1 cellular context compared by ENCODE assay signal in genomic region chr16:20874088-20874581, GRCh38.
TF ChIP-seq lines count a peak whose summit lies in the region.

No MANE protein-coding gene starts in this region.

TF ChIP-seq in K562, 482 proteins besides CTCF, POLR2A, EP300 and RAD21:
- TF ChIP-seq KAT2B (IDR thresholded peaks at IDR 0.05; ENCODE audit: low read depth, low read length) (no peak), ZC3H11A (IDR thresholded peaks at IDR 0.05; ENCODE audit: low read depth, low read length) (no peak), ZBTB34 (CRISPR knock-in tag; IDR thresholded peaks at IDR 0.05) (no peak), NKRF (IDR thresholded peaks at IDR 0.05; ENCODE audit: borderline replicate concordance) (no peak), NELFE (IDR thresholded peaks at IDR 0.05; ENCODE audit: insufficient read depth, insufficient read length) (no peak), FOXP1 (CRISPR knock-in tag; IDR thresholded peaks at IDR 0.05) (no peak), TRIM25 (IDR thresholded peaks at IDR 0.05; ENCODE audit: borderline replicate concordance) (no peak), HNRNPK (IDR thresholded peaks at IDR 0.05; ENCODE audit: low read depth, low read length, poor library complexity, severe bottlenecking) (no peak), MCM2 (IDR thresholded peaks at IDR 0.05; ENCODE audit: low read depth) (no peak), DDX20 (tag; IDR thresholded peaks at IDR 0.05; ENCODE audit: low read depth) (no peak), ZBTB11 (CRISPR knock-in tag; IDR thresholded peaks at IDR 0.05) (no peak), ZNF561 (CRISPR knock-in tag; conservative IDR thresholded peaks at IDR 0.05) (no peak), ZNF655 (CRISPR knock-in tag; IDR thresholded peaks at IDR 0.05) (no peak), THAP7 (CRISPR knock-in tag; IDR thresholded peaks at IDR 0.05) (no peak), THRA (IDR thresholded peaks at IDR 0.05) (no peak), ZNF740 (CRISPR knock-in tag; IDR thresholded peaks at IDR 0.05) (no peak), ZNF740 (tag; IDR thresholded peaks at IDR 0.05) (no peak), PATZ1 (CRISPR knock-in tag; IDR thresholded peaks at IDR 0.05; ENCODE audit: borderline replicate concordance) (no peak)
